12 cellular contexts compared by ENCODE assay signal in the genomic region with DNA sequence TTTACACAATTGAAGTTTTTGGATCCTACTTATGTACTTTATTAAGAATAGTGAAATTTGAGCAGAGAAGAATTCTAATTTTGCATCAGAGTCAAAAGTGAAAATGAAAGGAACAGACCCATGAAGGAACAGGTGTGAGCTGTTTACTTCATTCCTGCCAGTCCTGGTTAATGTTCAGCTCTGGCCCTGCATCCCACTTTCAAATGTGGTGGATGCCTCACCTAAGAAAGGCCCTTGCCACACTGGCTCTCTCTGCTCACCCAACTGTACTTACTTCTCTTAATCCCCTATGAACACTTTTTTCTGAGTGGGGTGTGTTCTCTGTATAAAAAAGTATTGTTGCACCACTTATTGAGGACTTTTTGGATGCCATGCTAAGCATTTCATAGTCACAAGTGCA. TPM values are rescaled to one million over a fixed set of nuclear protein-coding genes. Genes with fewer than 3 reads are reported as not detected.
A peak's percentile ranks its signal among the peaks of the same experiment; 100 is the strongest.
DNase-seq lines count a peak whose midpoint lies in the region; ATAC-seq and TF ChIP-seq lines count a peak whose summit lies in the region.
"Had no signal": no experiment of that assay in that cellular context is flagged by ENCODE, and none has a peak within 500 bp of the region (broad histone marks: within the 10 kb centered on the region; RNA-seq: fewer than 3 reads in every experiment).

No MANE protein-coding gene starts in this region.

- in situ Hi-C loops in brain microvascular endothelial cell (cut with HindIII; ENCODE audit: low pct_ligation_motif_present, low sequenced_read_pairs): no loop called here

- DNase-seq in activated CD4-positive, alpha-beta T cell treated with anti-CD3 and anti-CD28 coated beads, Interleukin-2, amount 10 ng/mL, durations not matched to agents 24 days and 14 days: peak; percentile 76
- DNase-seq in activated CD4-positive, alpha-beta T cell treated with anti-CD3 and anti-CD28 coated beads for 1 hour: no peak
- peak; percentile 64 for DNase-seq in Jurkat, Clone E6-1 (ENCODE audit: low read depth, low spot score)
- DNase-seq in NAMALWA (ENCODE audit: low spot score) (no peak), prostate gland (ENCODE audit: low spot score) (no peak), brain microvascular endothelial cell (no peak)
- DNase-seq: activated CD4-positive, alpha-beta T cell treated with anti-CD3 and anti-CD28 coated beads, Interleukin-2, amount 50 U/mL, for 4 hours; glutamatergic neuron had no signal

- intact Hi-C loops in activated CD4-positive, alpha-beta T cell treated with anti-CD3 and anti-CD28 coated beads, Interleukin-2, amount 10 ng/mL, durations not matched to agents 24 days and 14 days (cut with micrococcal nuclease): no loop called here
- intact Hi-C loops in prostate gland (cut with DNase I): no loop called here

- no peaks in the 10 kb centered on the region for H3K27me3 ChIP-seq in mucosa of rectum (ENCODE audit: control insufficient read depth in 2 of 2, insufficient read depth in 2 of 2, low read length in 2 of 2)
- peaks cover 3% of the 10 kb centered on the region for H3K27me3 ChIP-seq in prostate gland (replicated peaks; ENCODE audit: insufficient read depth)
- no peaks in the 10 kb centered on the region for H3K27me3 ChIP-seq in brain microvascular endothelial cell (replicated peaks)

- H3K4me1 ChIP-seq in mucosa of rectum (ENCODE audit: control insufficient read depth in 2 of 2, insufficient read depth in 2 of 2, low read length in 2 of 2) (peaks cover 10 to 21% of the 10 kb centered on the region in 2 donors), prostate gland (replicated peaks) (no peaks in the 10 kb centered on the region)

- H3K9ac ChIP-seq in mucosa of rectum (ENCODE audit: low read depth in 1 of 2, low read length in 2 of 2): peak overlapping the region in 1 of 2 donors; percentile 11

- H3K36me3 ChIP-seq in mucosa of rectum (ENCODE audit: control insufficient read depth in 2 of 2, insufficient read depth in 2 of 2, low read length in 2 of 2): no peaks in the 10 kb centered on the region
- H3K36me3 ChIP-seq in prostate gland: no peaks in the 10 kb centered on the region
- H3K36me3 ChIP-seq in brain microvascular endothelial cell (replicated peaks): no peaks in the 10 kb centered on the region

- TF ChIP-seq POLR2A in prostate gland (IDR thresholded peaks at IDR 0.05): no peak

- H3K27me3 Mint-ChIP-seq in activated CD4-positive, alpha-beta T cell treated with anti-CD3 and anti-CD28 coated beads, Interleukin-2, amount 10 ng/mL, durations not matched to agents 24 days and 14 days: peaks cover 6% of the 10 kb centered on the region

- peak overlapping the region; percentile 43 for H3K4me3 Mint-ChIP-seq in activated CD4-positive, alpha-beta T cell treated with anti-CD3 and anti-CD28 coated beads, Interleukin-2, amount 10 ng/mL, durations not matched to agents 24 days and 14 days

- H3K4me1 Mint-ChIP-seq in activated CD4-positive, alpha-beta T cell treated with anti-CD3 and anti-CD28 coated beads, Interleukin-2, amount 10 ng/mL, durations not matched to agents 24 days and 14 days: peaks cover 25% of the 10 kb centered on the region

- no peak overlapping the region for H3K4me3 ChIP-seq in Jurkat, Clone E6-1 (ENCODE audit: low read length)
- peak overlapping the region; percentile 2 for H3K4me3 ChIP-seq in mucosa of rectum (ENCODE audit: low read length in 2 of 2)
- H3K4me3 ChIP-seq in prostate gland: no peak overlapping the region
- no peak overlapping the region for H3K4me3 ChIP-seq in brain microvascular endothelial cell (ENCODE audit: low read depth, low read length)

- no peaks in the 10 kb centered on the region for H3K9me3 ChIP-seq in mucosa of rectum (ENCODE audit: control insufficient read depth in 2 of 2, low read length in 2 of 2)
- H3K9me3 ChIP-seq in prostate gland: no peaks in the 10 kb centered on the region

- H3K27ac ChIP-seq in mucosa of rectum (ENCODE audit: low read depth in 2 of 2, low read length in 2 of 2) (peak overlapping the region; percentile 59 to 63), prostate gland (no peak overlapping the region), brain microvascular endothelial cell (no peak overlapping the region)

- TF ChIP-seq CTCF in prostate gland (IDR thresholded peaks at IDR 0.05) (no peak), brain microvascular endothelial cell (IDR thresholded peaks at IDR 0.05; ENCODE audit: low read depth, low read length, missing control alignments) (no peak)

- peak overlapping the region; percentile 42 for H3K27ac Mint-ChIP-seq in activated CD4-positive, alpha-beta T cell treated with anti-CD3 and anti-CD28 coated beads, Interleukin-2, amount 10 ng/mL, durations not matched to agents 24 days and 14 days

- ATAC-seq in HG02571 (IDR thresholded peaks at IDR 0.05; ENCODE audit: unreplicated experiment): peak; percentile 86

- peaks cover 12% of the 10 kb centered on the region for H3K9me3 Mint-ChIP-seq in activated CD4-positive, alpha-beta T cell treated with anti-CD3 and anti-CD28 coated beads, Interleukin-2, amount 10 ng/mL, durations not matched to agents 24 days and 14 days

- no peaks in the 10 kb centered on the region for H3K36me3 Mint-ChIP-seq in activated CD4-positive, alpha-beta T cell treated with anti-CD3 and anti-CD28 coated beads, Interleukin-2, amount 10 ng/mL, durations not matched to agents 24 days and 14 days (ENCODE audit: low read depth)

RNA-seq across cellular contexts. Expression of a gene that starts 22.2 kb away (rescaled TPM):
- total RNA-seq in activated CD4-positive, alpha-beta T cell treated with anti-CD3 and anti-CD28 coated beads, Interleukin-2, amount 10 ng/mL, durations not matched to agents 24 days and 14 days: 0.33 and 0.47 TPM in 2 replicates
- polyA plus RNA-seq in Jurkat, Clone E6-1 (2012; ENCODE audit: insufficient read depth, insufficient read length): 23.6 TPM
- 10 to 100 TPM in 1 of 2 donors, 1 to 10 TPM in 1; 7.3 to 17.7 TPM for total RNA-seq in prostate gland
- total RNA-seq: LHCN-M2, OCI-LY7 had no signal

Comparison
In these comparisons a context has a peak if more than half of its experiments do, and no peak if none do; other contexts are left out.
1. DNase-seq: peak in activated CD4-positive, alpha-beta T cell treated with anti-CD3 and anti-CD28 coated beads, Interleukin-2, amount 10 ng/mL, durations not matched to agents 24 days and 14 days (single experiment) and Jurkat, Clone E6-1 (single experiment); none in activated CD4-positive, alpha-beta T cell treated with anti-CD3 and anti-CD28 coated beads for 1 hour (single experiment), NAMALWA (single experiment), prostate gland (single experiment) and brain microvascular endothelial cell (single experiment).
2. H3K4me3 ChIP-seq: peak in mucosa of rectum (2 of 2); none in Jurkat, Clone E6-1 (single experiment), prostate gland (0 of 2) and brain microvascular endothelial cell (single experiment).
3. H3K27ac ChIP-seq: peak in mucosa of rectum (2 of 2); none in prostate gland (0 of 2) and brain microvascular endothelial cell (single experiment).